18 cellular contexts compared by ENCODE assay signal in genomic region chr3:24734019-24734418, GRCh38.
A peak's percentile ranks its signal among the peaks of the same experiment; 100 is the strongest.
DNase-seq lines count a peak whose midpoint lies in the region; ATAC-seq, FAIRE-seq and TF ChIP-seq lines count a peak whose summit lies in the region.
"Had no signal": no experiment of that assay in that cellular context is flagged by ENCODE, and none has a peak within 500 bp of the region (broad histone marks: within the 10 kb centered on the region; RNA-seq: fewer than 3 reads in every experiment).

No MANE protein-coding gene starts in this region.

- H3K27me3 ChIP-seq in bronchial epithelial cell (ENCODE audit: control insufficient read depth, insufficient read depth, low read length), result no peaks in the 10 kb centered on the region
- no peaks in the 10 kb centered on the region for H3K27me3 ChIP-seq in foreskin keratinocyte

- H3K4me3 ChIP-seq in bronchial epithelial cell (ENCODE audit: low read depth, low read length) (no peak overlapping the region), epithelial cell of esophagus (ENCODE audit: low read length) (no peak overlapping the region)
- H3K4me3 ChIP-seq: GM23338 had no signal

- peaks cover 8% of the 10 kb centered on the region for H3K4me1 ChIP-seq in foreskin keratinocyte

- H3K36me3 ChIP-seq in bronchial epithelial cell (ENCODE audit: control insufficient read depth, insufficient read depth, low read length), result no peaks in the 10 kb centered on the region

- no peak for TF ChIP-seq CTCF in bronchial epithelial cell (IDR thresholded peaks at IDR 0.05; ENCODE audit: insufficient read depth, low read length, severe bottlenecking)
- TF ChIP-seq CTCF in epithelial cell of esophagus (IDR thresholded peaks at IDR 0.05; ENCODE audit: insufficient read depth, low read depth, low read length, missing control alignments), result no peak
- TF ChIP-seq CTCF in foreskin keratinocyte (conservative IDR thresholded peaks at IDR 0.05), result no peak

- ATAC-seq in foreskin keratinocyte (peak; percentile 84), HG03521 (IDR thresholded peaks at IDR 0.05; ENCODE audit: unreplicated experiment) (no peak), left colon (no peak)
- ATAC-seq: GM23338, HCT116 had no signal

- intact Hi-C loops in left colon (cut with DNase I, micrococcal nuclease), result no loop called here

- DNase-seq in bronchial epithelial cell (ENCODE audit: low read depth) (peak; percentile 83), epithelial cell of esophagus (ENCODE audit: low read depth) (peak; percentile 88), foreskin keratinocyte (peak; percentile 51 to 74), left colon (no peak)
- no peak for DNase-seq in activated CD8-positive, alpha-beta memory T cell treated with anti-CD3 and anti-CD28 coated beads, Interleukin-2, amount 50 U/mL, for 48 hours
- DNase-seq: C1 segment of cervical spinal cord; Calu3; CD4-positive, alpha-beta memory T cell; COR-L47; DMS53; DMS79 treated with DMSO at 0.1 percent for 48 hours; GF-D8; H9 had no signal

- no peak for FAIRE-seq in bronchial epithelial cell (lab: Jason Lieb, UNC)
- FAIRE-seq: GM12891, GM18507 had no signal

- H3K27ac ChIP-seq in foreskin keratinocyte, result no peak overlapping the region

Comparison
In these comparisons a context has a peak if more than half of its experiments do, and no peak if none do; other contexts are left out.
1. DNase-seq: peak in bronchial epithelial cell (single experiment), epithelial cell of esophagus (single experiment) and foreskin keratinocyte (2 of 2); none in activated CD8-positive, alpha-beta memory T cell treated with anti-CD3 and anti-CD28 coated beads, Interleukin-2, amount 50 U/mL, for 48 hours (single experiment) and left colon (0 of 2).